ENCODE assay signal across 28 cellular contexts in genomic region chr4:23245196-23245595, GRCh38.
"Had no signal": no experiment of that assay in that cellular context is flagged by ENCODE, and none has a peak within 500 bp of the region (broad histone marks: within the 10 kb centered on the region; RNA-seq: fewer than 3 reads in every experiment).

No MANE protein-coding gene starts in this region.

- DNase-seq: activated CD4-positive, alpha-beta memory T cell treated with anti-CD3 and anti-CD28 coated beads for 36 hours; activated CD4-positive, alpha-beta T cell treated with anti-CD3 and anti-CD28 coated beads for 36 hours; activated CD4-positive, alpha-beta T cell treated with anti-CD3 and anti-CD28 coated beads, Interleukin-2, amount 10 ng/mL, durations not matched to agents 24 days and 14 days; activated CD4-positive, CD25-positive, alpha-beta regulatory T cell; activated CD4-positive, CD25-positive, alpha-beta regulatory T cell treated with anti-CD3 and anti-CD28 coated beads, Interleukin-2, amount 50 U/mL, for 72 hours; activated CD8-positive, alpha-beta memory T cell treated with anti-CD3 and anti-CD28 coated beads, Interleukin-2, amount 50 U/mL, for 48 hours; activated gamma-delta T cell; activated naive CD4-positive, alpha-beta T cell; activated naive CD4-positive, alpha-beta T cell treated with anti-CD3 and anti-CD28 coated beads, Interleukin-2, amount 10 ng/mL, durations not matched to agents 7 days and 5 days; activated naive CD8-positive, alpha-beta T cell treated with anti-CD3 and anti-CD28 coated beads, Interleukin-2, amount 10 ng/mL, durations not matched to agents 7 days and 5 days; activated T-cell treated with anti-CD3 and anti-CD28 coated beads for 4 hours; activated T-cell treated with anti-CD3 and anti-CD28 coated beads, Interleukin-2, amount 50 U/mL, for 24 hours; activated T-cell treated with anti-CD3 and anti-CD28 coated beads, Interleukin-2, amount 50 U/mL, for 72 hours; central memory CD4-positive, alpha-beta T cell; cerebellar nuclear complex; colonic mucosa; effector CD8-positive, alpha-beta T cell; foreskin fibroblast; gastrocnemius medialis; heart right ventricle; T-helper 1 cell; T-helper 17 cell; T1000 had no signal

- H3K4me1 ChIP-seq: ascending aorta, breast epithelium, colonic mucosa, heart right ventricle had no signal

- H3K36me3 ChIP-seq: ascending aorta, breast epithelium, cardiac muscle cell, colonic mucosa, gastrocnemius medialis, heart right ventricle had no signal

- H3K27me3 ChIP-seq: ascending aorta, breast epithelium, cardiac muscle cell, colonic mucosa, gastrocnemius medialis, heart right ventricle had no signal

- ATAC-seq: activated CD4-positive, alpha-beta T cell treated with anti-CD3 and anti-CD28 coated beads for 36 hours; activated naive CD4-positive, alpha-beta T cell treated with anti-CD3 and anti-CD28 coated beads, Interleukin-2, amount 50 U/mL, for 72 hours; activated T-cell treated with anti-CD3 and anti-CD28 coated beads, Interleukin-2, amount 50 U/mL, for 72 hours; esophagus mucosa; gastrocnemius medialis; heart right ventricle; T-helper 17 cell had no signal

- H3K4me3 ChIP-seq: ascending aorta, breast epithelium, cardiac muscle cell, colonic mucosa, gastrocnemius medialis, heart right ventricle had no signal

- H3K27ac ChIP-seq: ascending aorta, breast epithelium, cardiac muscle cell, colonic mucosa, gastrocnemius medialis, heart right ventricle had no signal

- H3K9me3 ChIP-seq: ascending aorta, breast epithelium, colonic mucosa, gastrocnemius medialis, heart right ventricle had no signal
